In the genomic region with DNA sequence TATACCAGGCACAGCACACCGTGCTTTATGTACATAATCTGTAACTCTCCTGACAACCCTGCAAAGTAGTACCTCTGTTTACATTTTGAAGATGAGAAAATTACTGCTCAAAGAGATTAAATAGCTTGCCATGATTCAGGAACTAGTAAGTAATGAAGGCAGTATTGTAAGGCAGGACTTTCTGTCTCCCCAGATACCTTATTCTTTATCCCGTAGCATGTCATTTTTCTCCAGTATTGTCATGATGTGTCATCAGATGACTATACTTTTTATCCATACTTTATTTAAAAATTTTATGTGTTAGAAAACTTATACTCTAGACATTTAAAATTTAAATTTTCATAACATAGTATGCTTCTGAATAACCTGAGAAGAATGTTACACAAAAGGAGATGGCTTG, we compare ENCODE assay signal across 16 cellular contexts.
"Had no signal": no experiment of that assay in that cellular context is flagged by ENCODE, and none has a peak within 500 bp of the region (broad histone marks: within the 10 kb centered on the region; RNA-seq: fewer than 3 reads in every experiment).

No MANE protein-coding gene starts in this region.

- H3K4me1 ChIP-seq: breast epithelium had no signal

- H3K27me3 ChIP-seq: adrenal gland, breast epithelium, esophagus squamous epithelium, vagina had no signal

- H3K27ac ChIP-seq: adrenal gland, breast epithelium, esophagus squamous epithelium, vagina, WERI-Rb-1 had no signal

- H3K27ac Mint-ChIP-seq: activated naive CD4-positive, alpha-beta T cell treated with anti-CD3 and anti-CD28 coated beads, Interleukin-2, amount 50 U/mL, for 24 hours; nephron progenitor cell; stimulated activated naive CD8-positive, alpha-beta T cell treated with anti-CD3 and anti-CD28 coated beads, Interleukin-15, Interleukin-2, amounts not matched to agents 100 ng/mL and 50 ng/mL, for 24 hours had no signal

- H3K4me3 Mint-ChIP-seq: activated naive CD4-positive, alpha-beta T cell treated with anti-CD3 and anti-CD28 coated beads, Interleukin-2, amount 50 U/mL, for 24 hours; nephron progenitor cell; stimulated activated naive CD8-positive, alpha-beta T cell treated with anti-CD3 and anti-CD28 coated beads, Interleukin-15, Interleukin-2, amounts not matched to agents 100 ng/mL and 50 ng/mL, for 24 hours had no signal

- H3K4me3 ChIP-seq: adrenal gland, breast epithelium, esophagus squamous epithelium, vagina had no signal

- H3K4me1 Mint-ChIP-seq: activated naive CD4-positive, alpha-beta T cell treated with anti-CD3 and anti-CD28 coated beads, Interleukin-2, amount 50 U/mL, for 24 hours had no signal

- DNase-seq: activated CD4-positive, alpha-beta T cell treated with anti-CD3 and anti-CD28 coated beads for 1 hour; activated gamma-delta T cell; adrenal gland; cerebellar nuclear complex; effector CD4-positive, alpha-beta T cell; esophagus squamous epithelium; hypothalamus; midbrain; nephron progenitor cell; nucleus accumbens; trophoblast cell; WERI-Rb-1 had no signal

- H3K27me3 Mint-ChIP-seq: activated naive CD4-positive, alpha-beta T cell treated with anti-CD3 and anti-CD28 coated beads, Interleukin-2, amount 50 U/mL, for 24 hours; stimulated activated naive CD8-positive, alpha-beta T cell treated with anti-CD3 and anti-CD28 coated beads, Interleukin-15, Interleukin-2, amounts not matched to agents 100 ng/mL and 50 ng/mL, for 24 hours had no signal

- H3K36me3 ChIP-seq: adrenal gland, breast epithelium, vagina, WERI-Rb-1 had no signal

- H3K9me3 ChIP-seq: adrenal gland, vagina had no signal

- H3K9me3 Mint-ChIP-seq: activated naive CD4-positive, alpha-beta T cell treated with anti-CD3 and anti-CD28 coated beads, Interleukin-2, amount 50 U/mL, for 24 hours; nephron progenitor cell; stimulated activated naive CD8-positive, alpha-beta T cell treated with anti-CD3 and anti-CD28 coated beads, Interleukin-15, Interleukin-2, amounts not matched to agents 100 ng/mL and 50 ng/mL, for 24 hours had no signal
